ENCODE assay signal across 1 cellular context in genomic region chr20:50242863-50243609, GRCh38.
TF ChIP-seq lines count a peak whose summit lies in the region.

No MANE protein-coding gene starts in this region.

TF ChIP-seq in HepG2, 621 proteins besides CTCF, POLR2A, EP300 and RAD21 (continued from another document and continues in another):
- peak; percentile 57; the same call in 1 of the 2 replicates for TF ChIP-seq E2F5 (CRISPR knock-in tag; conservative IDR thresholded peaks at IDR 0.05)
- peak; percentile 81 for TF ChIP-seq MEIS1 (CRISPR knock-in tag; IDR thresholded peaks at IDR 0.05; ENCODE audit: borderline replicate concordance)
- TF ChIP-seq NR2F2 (IDR thresholded peaks at IDR 0.05; ENCODE audit: borderline replicate concordance, low read depth), result peak; percentile 72; the same call in 1 of the 2 replicates
- TF ChIP-seq ZBED4 (CRISPR knock-in tag; IDR thresholded peaks at IDR 0.05; ENCODE audit: borderline replicate concordance), result peak; percentile 84; the same call in 1 of the 2 replicates
- peak; percentile 87 for TF ChIP-seq SOX13 (IDR thresholded peaks at IDR 0.05)
- peak in 1 of 2 experiments; percentile 99; a peak in 2 of 4 replicates for TF ChIP-seq SOX13 (CRISPR knock-in tag; conservative IDR thresholded peaks at IDR 0.05 in 1 of 2, IDR thresholded peaks at IDR 0.05 in 1 of 2)
- TF ChIP-seq MAF1 (CRISPR knock-in tag; IDR thresholded peaks at IDR 0.05; ENCODE audit: borderline replicate concordance), result peak; percentile 94
- TF ChIP-seq GATAD2A (CRISPR knock-in tag; IDR thresholded peaks at IDR 0.05), result peak; percentile 97
- TF ChIP-seq ZNF10 (CRISPR knock-in tag; IDR thresholded peaks at IDR 0.05; ENCODE audit: borderline replicate concordance, low read depth), result no peak
- TF ChIP-seq FUBP1 (CRISPR knock-in tag; IDR thresholded peaks at IDR 0.05; ENCODE audit: borderline replicate concordance), result no peak
- TF ChIP-seq NFAT5 (CRISPR knock-in tag; IDR thresholded peaks at IDR 0.05), result peak; percentile 86; the same call in 1 of the 2 replicates
- TF ChIP-seq GLI4 (CRISPR knock-in tag; IDR thresholded peaks at IDR 0.05; ENCODE audit: borderline replicate concordance), result peak; percentile 63; the same call in 1 of the 2 replicates
- peak; percentile 93 for TF ChIP-seq ZNF792 (CRISPR knock-in tag; IDR thresholded peaks at IDR 0.05)
- TF ChIP-seq ZNF367 (CRISPR knock-in tag; IDR thresholded peaks at IDR 0.05; ENCODE audit: borderline replicate concordance), result 0 out of 2 replicates have a peak, but pooled peaks have one; percentile 51
- 0 out of 2 replicates have a peak, but pooled peaks have one; percentile 86 for TF ChIP-seq PREB (CRISPR knock-in tag; IDR thresholded peaks at IDR 0.05)
- TF ChIP-seq EHMT2 (IDR thresholded peaks at IDR 0.05; ENCODE audit: borderline replicate concordance, low read depth, low read length), result no peak
- TF ChIP-seq FOXJ3 (CRISPR knock-in tag; IDR thresholded peaks at IDR 0.05; ENCODE audit: borderline replicate concordance), result peak; percentile 76; the same call in 1 of the 2 replicates
- TF ChIP-seq ZNF20 (CRISPR knock-in tag; IDR thresholded peaks at IDR 0.05), result no peak
- TF ChIP-seq PITX1 (CRISPR knock-in tag; IDR thresholded peaks at IDR 0.05), result peak; percentile 90
- no peak; the same call in 1 of the 2 replicates for TF ChIP-seq ZMYM4 (CRISPR knock-in tag; IDR thresholded peaks at IDR 0.05)
- TF ChIP-seq ZNF563 (CRISPR knock-in tag; IDR thresholded peaks at IDR 0.05), result peak; percentile 78; the same call in 1 of the 2 replicates
- no peak for TF ChIP-seq ZNF30 (CRISPR knock-in tag; IDR thresholded peaks at IDR 0.05)
- TF ChIP-seq ZBTB10 (CRISPR knock-in tag; IDR thresholded peaks at IDR 0.05; ENCODE audit: borderline replicate concordance), result peak; percentile 68; the same call in 1 of the 2 replicates
- peak; percentile 68; the same call in 1 of the 2 replicates for TF ChIP-seq ESRRA (CRISPR knock-in tag; IDR thresholded peaks at IDR 0.05; ENCODE audit: low read depth)
- TF ChIP-seq DNMT3B (CRISPR knock-in tag; conservative IDR thresholded peaks at IDR 0.05), result peak; percentile 88
- no peak for TF ChIP-seq SMAD9 (CRISPR knock-in tag; IDR thresholded peaks at IDR 0.05)
- TF ChIP-seq GPBP1L1 (CRISPR knock-in tag; IDR thresholded peaks at IDR 0.05), result no peak
- peak; percentile 91 for TF ChIP-seq ARNT2 (CRISPR knock-in tag; IDR thresholded peaks at IDR 0.05; ENCODE audit: low read depth)
- TF ChIP-seq POLR2AphosphoS2 (IDR thresholded peaks at IDR 0.05; ENCODE audit: low read depth, low read length), result no peak
- no peak for TF ChIP-seq ZNF143 (CRISPR knock-in tag; IDR thresholded peaks at IDR 0.05)
- TF ChIP-seq ZKSCAN8 (CRISPR knock-in tag; IDR thresholded peaks at IDR 0.05; ENCODE audit: borderline replicate concordance), result peak; percentile 83; the same call in 1 of the 2 replicates
- TF ChIP-seq ZNF678 (CRISPR knock-in tag; IDR thresholded peaks at IDR 0.05), result peak; percentile 63; the same call in 1 of the 2 replicates
- no peak for TF ChIP-seq ZNF577 (CRISPR knock-in tag; IDR thresholded peaks at IDR 0.05; ENCODE audit: borderline replicate concordance, low read depth)
- TF ChIP-seq MED13 (CRISPR knock-in tag; IDR thresholded peaks at IDR 0.05), result peak; percentile 72; the same call in 1 of the 2 replicates
- TF ChIP-seq ZNF674 (CRISPR knock-in tag; IDR thresholded peaks at IDR 0.05; ENCODE audit: low read depth), result peak; percentile 74; the same call in 1 of the 2 replicates
- TF ChIP-seq CBX2 (IDR thresholded peaks at IDR 0.05; ENCODE audit: low read depth, low read length), result peak; percentile 58; the same call in 1 of the 2 replicates
- peak; percentile 98; the same call in 1 of the 2 replicates for TF ChIP-seq CBX2 (CRISPR knock-in tag; IDR thresholded peaks at IDR 0.05; ENCODE audit: low read depth)
- TF ChIP-seq GTF2F1 (IDR thresholded peaks at IDR 0.05; ENCODE audit: low read length), result no peak; the same call in 1 of the 2 replicates
- TF ChIP-seq TIGD3 (CRISPR knock-in tag; IDR thresholded peaks at IDR 0.05; ENCODE audit: borderline replicate concordance), result peak; percentile 50; the same call in 1 of the 2 replicates
- TF ChIP-seq MEF2D (CRISPR knock-in tag; IDR thresholded peaks at IDR 0.05), result peak; percentile 83; the same call in 1 of the 2 replicates
- TF ChIP-seq RBM39 (IDR thresholded peaks at IDR 0.05; ENCODE audit: low read depth, low read length, poor library complexity, severe bottlenecking), result no peak
- peak; percentile 65; the same call in 1 of the 2 replicates for TF ChIP-seq ZNF724P (CRISPR knock-in tag; IDR thresholded peaks at IDR 0.05; ENCODE audit: borderline replicate concordance)
